In genomic region chr12:120439646-120440247, GRCh38 we compare ENCODE assay signal across 8 cellular contexts. TPM values are rescaled to one million over a fixed set of nuclear protein-coding genes. Genes with fewer than 3 reads are reported as not detected.
DNase-seq lines count a peak whose midpoint lies in the region; ATAC-seq, FAIRE-seq and TF ChIP-seq lines count a peak whose summit lies in the region.

No MANE protein-coding gene starts in this region.

- H2AFZ ChIP-seq in endothelial cell of umbilical vein (ENCODE audit: low read depth, low read length), result no peak overlapping the region

- POLR2A ChIA-PET in endothelial cell of umbilical vein (lab: Charles Lee), result no interaction called here
- POLR2A ChIA-PET in naive thymus-derived CD4-positive, alpha-beta T cell (lab: Charles Lee), result interaction anchor here (0.6 to 3.6 kb wide), 7 partner anchors 11 to 431 kb away, joined by 3 to 30 read pairs (median 3); partner anchors contain the start of genes RPLP0 and SRSF9

- no peaks in the 10 kb centered on the region for H3K9me3 Mint-ChIP-seq in naive thymus-derived CD4-positive, alpha-beta T cell

- peak overlapping the region in 5 of 11 experiments; percentile 15 to 89 (median 86); a peak in 4 of 22 replicates for H3K27ac ChIP-seq in BLaER1 treated with 17β-estradiol and CSF1 and Interleukin-3, amounts not matched to agents 10 nM and 100 nM
- H3K27ac ChIP-seq in endothelial cell of umbilical vein (ENCODE audit: insufficient read depth, low read depth, low read length), result no peak overlapping the region
- peak overlapping the region; percentile 53 for H3K27ac ChIP-seq in naive thymus-derived CD4-positive, alpha-beta T cell (ENCODE audit: low read depth, low read length)

- H3K4me2 ChIP-seq in BLaER1 treated with 17β-estradiol and CSF1 and Interleukin-3, amounts not matched to agents 10 nM and 100 nM, result peak overlapping the region; percentile 78 to 99 (median 92)
- no peak overlapping the region for H3K4me2 ChIP-seq in endothelial cell of umbilical vein (ENCODE audit: insufficient read depth, low read length)

- peaks cover 17 to 40% (median 31%) of the 10 kb centered on the region in 7 donors for H3K4me1 Mint-ChIP-seq in naive thymus-derived CD4-positive, alpha-beta T cell

- dilution Hi-C loops in endothelial cell of umbilical vein (cut with MboI; ENCODE audit: extremely low pct_ligation_motif_present, low sequenced_read_pairs), result no loop called here

- peak overlapping the region; percentile 81 to 92 (median 89); a peak in 17 of 22 replicates for H3K9ac ChIP-seq in BLaER1 treated with 17β-estradiol and CSF1 and Interleukin-3, amounts not matched to agents 10 nM and 100 nM
- no peak overlapping the region for H3K9ac ChIP-seq in endothelial cell of umbilical vein (replicated peaks; ENCODE audit: extremely low read depth, insufficient read depth, low read length)

- peaks cover 0 to 18% (median 4%) of the 10 kb centered on the region in 5 donors for H3K36me3 Mint-ChIP-seq in naive thymus-derived CD4-positive, alpha-beta T cell

- H3K27me3 ChIP-seq in BLaER1 treated with 17β-estradiol and CSF1 and Interleukin-3, amounts not matched to agents 10 nM and 100 nM, result no peaks in the 10 kb centered on the region
- no peaks in the 10 kb centered on the region for H3K27me3 ChIP-seq in endothelial cell of umbilical vein (ENCODE audit: control insufficient read depth in 2 of 2, insufficient read depth in 2 of 2, low read length in 2 of 2)
- H3K27me3 ChIP-seq in naive thymus-derived CD4-positive, alpha-beta T cell (ENCODE audit: control insufficient read depth in 2 of 2, insufficient read depth in 2 of 2, low read length in 2 of 2), result no peaks in the 10 kb centered on the region

- TF ChIP-seq CTCF in endothelial cell of umbilical vein (IDR thresholded peaks at IDR 0.05; ENCODE audit: extremely low read depth in 1 of 2, insufficient read depth in 1 of 2, low read depth in 1 of 2, low read length in 2 of 2), result peak; percentile 34 to 82

- H3K4me1 ChIP-seq in BLaER1 treated with 17β-estradiol and CSF1 and Interleukin-3, amounts not matched to agents 10 nM and 100 nM, result peaks cover 22 to 44% (median 33%) of the 10 kb centered on the region in 10 experiments
- H3K4me1 ChIP-seq in endothelial cell of umbilical vein (ENCODE audit: control insufficient read depth, extremely low read depth, insufficient read depth, low read length), result peaks cover 17% of the 10 kb centered on the region
- peaks cover 16 to 20% of the 10 kb centered on the region in 2 donors for H3K4me1 ChIP-seq in naive thymus-derived CD4-positive, alpha-beta T cell (ENCODE audit: control insufficient read depth in 2 of 2, insufficient read depth in 2 of 2, low read length in 2 of 2)

- peak overlapping the region; percentile 44 to 87 (median 58) for H3K4me3 Mint-ChIP-seq in naive thymus-derived CD4-positive, alpha-beta T cell

- H3K79me2 ChIP-seq in endothelial cell of umbilical vein (ENCODE audit: control insufficient read depth, insufficient read depth, low read length), result peaks cover 32% of the 10 kb centered on the region

- H3K9me3 ChIP-seq in BLaER1 treated with 17β-estradiol and CSF1 and Interleukin-3, amounts not matched to agents 10 nM and 100 nM (replicated peaks in 1 of 11), result no peaks in the 10 kb centered on the region
- no peaks in the 10 kb centered on the region for H3K9me3 ChIP-seq in endothelial cell of umbilical vein (replicated peaks; ENCODE audit: control insufficient read depth, insufficient read depth, low read length)
- H3K9me3 ChIP-seq in naive thymus-derived CD4-positive, alpha-beta T cell (ENCODE audit: control insufficient read depth in 2 of 3, low read length in 3 of 3), result no peaks in the 10 kb centered on the region

- peaks cover 0 to 4% (median 0%) of the 10 kb centered on the region in 5 donors for H3K27me3 Mint-ChIP-seq in naive thymus-derived CD4-positive, alpha-beta T cell

- TF ChIP-seq POLR2A in endothelial cell of umbilical vein (IDR thresholded peaks at IDR 0.05; ENCODE audit: low read depth, low read length), result no peak

- intact Hi-C loops in endothelial cell of umbilical vein (cut with micrococcal nuclease), result loop anchor here (1.0 to 2.0 kb wide), 4 partner anchors 27 to 208 kb away; partner anchors contain the start of gene DYNLL1
- intact Hi-C loops in naive thymus-derived CD4-positive, alpha-beta T cell (cut with micrococcal nuclease), result loop anchor here (1.0 to 10.0 kb wide), 11 partner anchors 15 to 963 kb away; partner anchors contain the start of genes BICDL1 (in 1 of the 2), C12orf43 (in 1 of the 2), CABP1 (in 1 of the 2) and DYNLL1 (in 1 of the 2)

- peak overlapping the region in 7 of 9 donors; percentile 30 to 86 (median 49) for H3K27ac Mint-ChIP-seq in naive thymus-derived CD4-positive, alpha-beta T cell

- no peaks in the 10 kb centered on the region for H3K9me1 ChIP-seq in endothelial cell of umbilical vein (replicated peaks; ENCODE audit: control insufficient read depth, extremely low read depth, insufficient read depth, low read length)

- peak overlapping the region; percentile 67 to 91 (median 84); a peak in 19 of 20 replicates for H3K4me3 ChIP-seq in BLaER1 treated with 17β-estradiol and CSF1 and Interleukin-3, amounts not matched to agents 10 nM and 100 nM
- H3K4me3 ChIP-seq in endothelial cell of umbilical vein (replicated peaks in 1 of 3; ENCODE audit: insufficient read depth in 1 of 3, low read depth in 1 of 3, low read length in 3 of 3), result no peak overlapping the region
- no peak overlapping the region for H3K4me3 ChIP-seq in naive thymus-derived CD4-positive, alpha-beta T cell (ENCODE audit: low read length)

- DNase-seq in NOMO-1 (lab: John Stamatoyannopoulos, UW; ENCODE audit: unreplicated experiment in 2 of 2) (peak; percentile 45 to 63), endothelial cell of umbilical vein (ENCODE audit: low read depth, low spot score) (peak; percentile 67)
- peak; percentile 44 for DNase-seq in activated CD8-positive, alpha-beta memory T cell treated with anti-CD3 and anti-CD28 coated beads, Interleukin-2, amount 50 U/mL, for 24 hours (ENCODE audit: extremely low read depth)
- peak; percentile 27 to 81 (median 69) for DNase-seq in naive thymus-derived CD4-positive, alpha-beta T cell
- peak; percentile 56 to 80 (median 78) for DNase-seq in stimulated activated naive CD4-positive, alpha-beta T cell (lab: John Stamatoyannopoulos, UW)

- FAIRE-seq in endothelial cell of umbilical vein (lab: Jason Lieb, UNC), result peak; percentile 61

- ATAC-seq in HG03175 (IDR thresholded peaks at IDR 0.05; ENCODE audit: unreplicated experiment), result peak; percentile 31
- peak; percentile 65 for ATAC-seq in naive thymus-derived CD4-positive, alpha-beta T cell
- no peak for ATAC-seq in HG02840 (IDR thresholded peaks at IDR 0.05; ENCODE audit: low FRiP score, unreplicated experiment)

- H3K36me3 ChIP-seq in BLaER1 treated with 17β-estradiol and CSF1 and Interleukin-3, amounts not matched to agents 10 nM and 100 nM, result peaks cover 42 to 55% (median 47%) of the 10 kb centered on the region in 11 experiments
- peaks cover 8% of the 10 kb centered on the region in 2 experiments for H3K36me3 ChIP-seq in endothelial cell of umbilical vein (ENCODE audit: control insufficient read depth in 2 of 2, extremely low read depth in 1 of 2, insufficient read depth in 2 of 2, low read length in 2 of 2)
- H3K36me3 ChIP-seq in naive thymus-derived CD4-positive, alpha-beta T cell (ENCODE audit: control insufficient read depth in 2 of 3, insufficient read depth in 3 of 3, low read length in 3 of 3), result peaks cover 8 to 29% (median 8%) of the 10 kb centered on the region in 3 experiments

- peaks cover 17 to 62% (median 55%) of the 10 kb centered on the region in 11 experiments; a peak in 20 of 22 replicates for H4K20me1 ChIP-seq in BLaER1 treated with 17β-estradiol and CSF1 and Interleukin-3, amounts not matched to agents 10 nM and 100 nM
- no peaks in the 10 kb centered on the region for H4K20me1 ChIP-seq in endothelial cell of umbilical vein (replicated peaks; ENCODE audit: control insufficient read depth, extremely low read depth, insufficient read depth, low read length)

- BruUV-seq in endothelial cell of umbilical vein (replicated peaks; lab: Mats Ljungman, UMichigan), result no TSS peak

- CTCF ChIA-PET in endothelial cell of umbilical vein (lab: Charles Lee), result interaction anchor here (0.7 to 1.1 kb wide), 3 partner anchors 16 to 209 kb away, joined by 3 read pairs; partner anchors contain the start of gene POP5
- CTCF ChIA-PET in naive thymus-derived CD4-positive, alpha-beta T cell (lab: Charles Lee), result interaction anchor here (0.6 to 1.2 kb wide), 3 partner anchors 19 to 207 kb away, joined by 3 to 4 read pairs (median 3); no protein-coding TSS in a partner anchor

RNA-seq across cellular contexts. Expression of gene COX6A1, which starts 1.8 kb away (rescaled TPM):
- 299 and 302 TPM in 2 replicates for total RNA-seq in endothelial cell of umbilical vein
- polyA plus RNA-seq in endothelial cell of umbilical vein, result 1,327 and 1,773 TPM in 2 replicates
- polyA plus RNA-seq in endothelial cell of umbilical vein (2011; cell fraction: cytosol; rRNA removed), result 705 and 745 TPM in 2 replicates
- 297 and 357 TPM in 2 replicates for polyA plus RNA-seq in endothelial cell of umbilical vein (2011; cell fraction: nucleus; rRNA removed)
- 484 and 537 TPM in 2 replicates for polyA plus RNA-seq in endothelial cell of umbilical vein (2012)
- 279 and 314 TPM in 2 replicates for polyA minus RNA-seq in endothelial cell of umbilical vein
- 144 TPM for polyA minus RNA-seq in endothelial cell of umbilical vein (2011; cell fraction: cytosol; rRNA and poly(A)+ RNA removed)
- polyA minus RNA-seq in endothelial cell of umbilical vein (2011; cell fraction: nucleus; rRNA and poly(A)+ RNA removed), result 65.2 and 70.2 TPM in 2 replicates
- total RNA-seq in naive thymus-derived CD4-positive, alpha-beta T cell, result 100 to 1,000 TPM; 118 to 270 (median 130) TPM
- 100 to 1,000 TPM; 648 to 782 TPM for polyA plus RNA-seq in naive thymus-derived CD4-positive, alpha-beta T cell

RNA-seq across cellular contexts. Expression of gene TRIAP1, which starts 6.4 kb away (rescaled TPM):
- total RNA-seq in endothelial cell of umbilical vein, result 46.0 and 48.1 TPM in 2 replicates
- 18.0 and 26.1 TPM in 2 replicates for polyA plus RNA-seq in endothelial cell of umbilical vein
- 40.9 and 41.5 TPM in 2 replicates for polyA plus RNA-seq in endothelial cell of umbilical vein (2011; cell fraction: cytosol; rRNA removed)
- polyA plus RNA-seq in endothelial cell of umbilical vein (2011; cell fraction: nucleus; rRNA removed), result 14.4 and 19.7 TPM in 2 replicates
- polyA plus RNA-seq in endothelial cell of umbilical vein (2012), result 64.9 and 103 TPM in 2 replicates
- polyA minus RNA-seq in endothelial cell of umbilical vein, result 10.8 and 11.0 TPM in 2 replicates
- polyA minus RNA-seq in endothelial cell of umbilical vein (2011; cell fraction: cytosol; rRNA and poly(A)+ RNA removed), result 24.1 TPM
- 5.2 and 6.0 TPM in 2 replicates for polyA minus RNA-seq in endothelial cell of umbilical vein (2011; cell fraction: nucleus; rRNA and poly(A)+ RNA removed)
- total RNA-seq in naive thymus-derived CD4-positive, alpha-beta T cell, result 10 to 100 TPM; 15.9 to 38.0 (median 19.6) TPM
- 10 to 100 TPM; 47.9 to 55.1 TPM for polyA plus RNA-seq in naive thymus-derived CD4-positive, alpha-beta T cell

RNA-seq across cellular contexts. Expression of gene GATC, which starts 6.5 kb away (rescaled TPM):
- total RNA-seq in endothelial cell of umbilical vein, result 28.8 and 33.1 TPM in 2 replicates
- 11.8 and 13.0 TPM in 2 replicates for polyA plus RNA-seq in endothelial cell of umbilical vein
- 13.8 and 16.5 TPM in 2 replicates for polyA plus RNA-seq in endothelial cell of umbilical vein (2011; cell fraction: cytosol; rRNA removed)
- polyA plus RNA-seq in endothelial cell of umbilical vein (2011; cell fraction: nucleus; rRNA removed), result 23.5 and 24.2 TPM in 2 replicates
- 23.7 and 28.0 TPM in 2 replicates for polyA plus RNA-seq in endothelial cell of umbilical vein (2012)
- 17.4 and 25.1 TPM in 2 replicates for polyA minus RNA-seq in endothelial cell of umbilical vein
- polyA minus RNA-seq in endothelial cell of umbilical vein (2011; cell fraction: cytosol; rRNA and poly(A)+ RNA removed), result 18.4 TPM
- polyA minus RNA-seq in endothelial cell of umbilical vein (2011; cell fraction: nucleus; rRNA and poly(A)+ RNA removed), result 10.0 and 11.4 TPM in 2 replicates
- total RNA-seq in naive thymus-derived CD4-positive, alpha-beta T cell, result 10 to 100 TPM; 21.8 to 30.6 (median 26.9) TPM
- 10 to 100 TPM; 14.4 to 19.7 TPM for polyA plus RNA-seq in naive thymus-derived CD4-positive, alpha-beta T cell

RNA-seq across cellular contexts. Expression of gene SRSF9, which starts 29.8 kb away (rescaled TPM):
- 226 and 238 TPM in 2 replicates for total RNA-seq in endothelial cell of umbilical vein
- 97.7 and 153 TPM in 2 replicates for polyA plus RNA-seq in endothelial cell of umbilical vein
- 147 and 180 TPM in 2 replicates for polyA plus RNA-seq in endothelial cell of umbilical vein (2011; cell fraction: cytosol; rRNA removed)
- 143 and 191 TPM in 2 replicates for polyA plus RNA-seq in endothelial cell of umbilical vein (2011; cell fraction: nucleus; rRNA removed)
- polyA plus RNA-seq in endothelial cell of umbilical vein (2012), result 207 and 216 TPM in 2 replicates
- 76.8 TPM in 2 replicates for polyA minus RNA-seq in endothelial cell of umbilical vein
- polyA minus RNA-seq in endothelial cell of umbilical vein (2011; cell fraction: cytosol; rRNA and poly(A)+ RNA removed), result 104 TPM
- 54.5 and 62.4 TPM in 2 replicates for polyA minus RNA-seq in endothelial cell of umbilical vein (2011; cell fraction: nucleus; rRNA and poly(A)+ RNA removed)
- 100 to 1,000 TPM; 136 to 191 (median 145) TPM for total RNA-seq in naive thymus-derived CD4-positive, alpha-beta T cell
- 100 to 1,000 TPM; 148 to 152 TPM for polyA plus RNA-seq in naive thymus-derived CD4-positive, alpha-beta T cell

RNA-seq across cellular contexts. Expression of gene DYNLL1, which starts 56.2 kb away (rescaled TPM):
- total RNA-seq in endothelial cell of umbilical vein, result 469 TPM in 2 replicates
- polyA plus RNA-seq in endothelial cell of umbilical vein, result 538 and 600 TPM in 2 replicates
- polyA plus RNA-seq in endothelial cell of umbilical vein (2011; cell fraction: cytosol; rRNA removed), result 684 and 687 TPM in 2 replicates
- polyA plus RNA-seq in endothelial cell of umbilical vein (2011; cell fraction: nucleus; rRNA removed), result 214 and 254 TPM in 2 replicates
- polyA plus RNA-seq in endothelial cell of umbilical vein (2012), result 725 and 951 TPM in 2 replicates
- polyA minus RNA-seq in endothelial cell of umbilical vein, result 130 and 133 TPM in 2 replicates
- 137 TPM for polyA minus RNA-seq in endothelial cell of umbilical vein (2011; cell fraction: cytosol; rRNA and poly(A)+ RNA removed)
- 29.7 and 40.4 TPM in 2 replicates for polyA minus RNA-seq in endothelial cell of umbilical vein (2011; cell fraction: nucleus; rRNA and poly(A)+ RNA removed)
- 100 to 1,000 TPM in 1 of 5 experiments, 10 to 100 TPM in 4; 35.0 to 301 (median 72.7) TPM for total RNA-seq in naive thymus-derived CD4-positive, alpha-beta T cell
- 100 to 1,000 TPM; 197 to 243 TPM for polyA plus RNA-seq in naive thymus-derived CD4-positive, alpha-beta T cell

Comparison
In these comparisons a context has a peak if more than half of its experiments do, and no peak if none do; other contexts are left out.
1. H3K4me3 ChIP-seq: peak in BLaER1 treated with 17β-estradiol and CSF1 and Interleukin-3, amounts not matched to agents 10 nM and 100 nM (10 of 10); none in endothelial cell of umbilical vein (0 of 3) and naive thymus-derived CD4-positive, alpha-beta T cell (single experiment).
2. Peak in every context shown above with its lines, with median percentiles within 50 percentile points of each other: DNase-seq.